Comparison of ENCODE assay signal across 1 cellular context in genomic region chr7:155647734-155648133, GRCh38.
TF ChIP-seq lines count a peak whose summit lies in the region.

No MANE protein-coding gene starts in this region.

TF ChIP-seq in HepG2, 621 proteins besides CTCF, POLR2A, EP300 and RAD21:
- TF ChIP-seq ZNF138 (CRISPR knock-in tag; IDR thresholded peaks at IDR 0.05; ENCODE audit: low read depth) (no peak), RFX5 (IDR thresholded peaks at IDR 0.05; ENCODE audit: low read depth, low read length) (no peak), SIN3A (IDR thresholded peaks at IDR 0.05; ENCODE audit: borderline replicate concordance, low read depth, low read length) (no peak), ZNF253 (CRISPR knock-in tag; IDR thresholded peaks at IDR 0.05; ENCODE audit: borderline replicate concordance) (no peak), HMGXB3 (CRISPR knock-in tag; IDR thresholded peaks at IDR 0.05; ENCODE audit: borderline replicate concordance) (no peak), KDM2A (CRISPR knock-in tag; IDR thresholded peaks at IDR 0.05; ENCODE audit: borderline replicate concordance, low read depth) (no peak), ZNF160 (CRISPR knock-in tag; IDR thresholded peaks at IDR 0.05) (no peak), ZBTB34 (CRISPR knock-in tag; IDR thresholded peaks at IDR 0.05) (no peak)
